Comparison of ENCODE assay signal across 29 cellular contexts in the genomic region with DNA sequence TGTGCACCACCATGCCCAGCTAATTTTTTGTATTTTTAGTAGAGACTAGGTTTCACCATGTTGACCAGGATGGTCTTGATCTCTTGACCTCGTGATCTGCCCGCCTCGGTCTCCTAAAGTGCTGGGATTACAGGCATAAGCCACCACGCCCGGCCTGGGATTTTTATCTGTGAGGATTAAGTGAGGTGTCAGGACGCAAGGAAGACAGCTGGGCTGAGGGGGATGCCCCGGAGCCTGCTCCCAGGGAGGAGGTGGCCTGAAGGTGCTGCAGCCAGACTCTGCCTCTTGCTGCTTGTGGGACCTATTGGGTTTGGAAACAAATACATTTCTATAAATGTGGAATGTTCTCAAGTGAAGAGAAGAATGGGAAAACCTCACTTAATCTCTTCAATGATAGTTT.
"Had no signal": no experiment of that assay in that cellular context is flagged by ENCODE, and none has a peak within 500 bp of the region (broad histone marks: within the 10 kb centered on the region; RNA-seq: fewer than 3 reads in every experiment).

No MANE protein-coding gene starts in this region.

- H3K4me1 ChIP-seq: ascending aorta, breast epithelium, colonic mucosa, esophagus squamous epithelium had no signal

- H3K9me3 Mint-ChIP-seq: activated CD4-positive, alpha-beta T cell treated with anti-CD3 and anti-CD28 coated beads, Interleukin-2, amount 10 ng/mL, durations not matched to agents 24 days and 14 days; activated naive CD4-positive, alpha-beta T cell treated with anti-CD3 and anti-CD28 coated beads, Interleukin-2, amount 10 ng/mL, durations not matched to agents 7 days and 5 days; activated naive CD8-positive, alpha-beta T cell treated with anti-CD3 and anti-CD28 coated beads, Interleukin-2, amount 10 ng/mL, durations not matched to agents 7 days and 5 days; T-helper 2 cell treated with Interferon-gamma antibody and Interleukin-4, amounts not matched to agents 5 μg/mL and 100 μg/mL, for 36 hours had no signal

- H3K4me1 Mint-ChIP-seq: activated CD4-positive, alpha-beta T cell treated with anti-CD3 and anti-CD28 coated beads for 36 hours; activated CD4-positive, alpha-beta T cell treated with anti-CD3 and anti-CD28 coated beads, Interleukin-2, amount 10 ng/mL, durations not matched to agents 24 days and 14 days; activated CD8-positive, alpha-beta memory T cell treated with anti-CD3 and anti-CD28 coated beads, Interleukin-2, amount 10 ng/mL, durations not matched to agents 7 days and 5 days; activated naive CD4-positive, alpha-beta T cell treated with anti-CD3 and anti-CD28 coated beads, Interleukin-2, amount 10 ng/mL, durations not matched to agents 7 days and 5 days; activated naive CD8-positive, alpha-beta T cell treated with anti-CD3 and anti-CD28 coated beads, Interleukin-2, amount 10 ng/mL, durations not matched to agents 7 days and 5 days; T-helper 17 cell had no signal

- DNase-seq: activated CD4-positive, alpha-beta memory T cell treated with anti-CD3 and anti-CD28 coated beads for 36 hours; activated CD4-positive, alpha-beta T cell treated with anti-CD3 and anti-CD28 coated beads for 36 hours; activated CD4-positive, alpha-beta T cell treated with anti-CD3 and anti-CD28 coated beads, Interleukin-2, amount 10 ng/mL, durations not matched to agents 24 days and 14 days; activated CD4-positive, CD25-positive, alpha-beta regulatory T cell; activated CD4-positive, CD25-positive, alpha-beta regulatory T cell treated with anti-CD3 and anti-CD28 coated beads, Interleukin-2, amount 50 U/mL, for 72 hours; activated CD8-positive, alpha-beta memory T cell treated with anti-CD3 and anti-CD28 coated beads, Interleukin-2, amount 10 ng/mL, durations not matched to agents 7 days and 5 days; activated CD8-positive, alpha-beta memory T cell treated with anti-CD3 and anti-CD28 coated beads, Interleukin-2, amount 50 U/mL, for 4 hours; activated CD8-positive, alpha-beta T cell treated with anti-CD3 and anti-CD28 coated beads, Interleukin-2, amount 10 ng/mL, durations not matched to agents 7 days and 5 days; activated gamma-delta T cell; activated naive CD4-positive, alpha-beta T cell; activated naive CD4-positive, alpha-beta T cell treated with anti-CD3 and anti-CD28 coated beads, Interleukin-2, amount 10 ng/mL, durations not matched to agents 7 days and 5 days; activated naive CD8-positive, alpha-beta T cell treated with anti-CD3 and anti-CD28 coated beads, Interleukin-2, amount 10 ng/mL, durations not matched to agents 7 days and 5 days; activated T-cell treated with anti-CD3 and anti-CD28 coated beads, Interleukin-2, amount 50 U/mL, for 1 hour; activated T-cell treated with anti-CD3 and anti-CD28 coated beads, Interleukin-2, amount 50 U/mL, for 48 hours; central memory CD4-positive, alpha-beta T cell; cerebellar nuclear complex; colonic mucosa; effector CD8-positive, alpha-beta T cell; esophagus squamous epithelium; head of caudate nucleus; T-helper 17 cell; T1000 had no signal

- H3K36me3 ChIP-seq: ascending aorta, breast epithelium, cardiac muscle cell, colonic mucosa, esophagus squamous epithelium had no signal

- H3K4me3 ChIP-seq: ascending aorta, breast epithelium, cardiac muscle cell, colonic mucosa, esophagus squamous epithelium had no signal

- H3K4me3 Mint-ChIP-seq: activated CD4-positive, alpha-beta memory T cell treated with anti-CD3 and anti-CD28 coated beads for 36 hours; activated CD4-positive, alpha-beta T cell treated with anti-CD3 and anti-CD28 coated beads for 36 hours; activated CD4-positive, alpha-beta T cell treated with anti-CD3 and anti-CD28 coated beads, Interleukin-2, amount 10 ng/mL, durations not matched to agents 24 days and 14 days; activated CD8-positive, alpha-beta memory T cell treated with anti-CD3 and anti-CD28 coated beads, Interleukin-2, amount 10 ng/mL, durations not matched to agents 7 days and 5 days; activated CD8-positive, alpha-beta T cell treated with anti-CD3 and anti-CD28 coated beads, Interleukin-2, amount 10 ng/mL, durations not matched to agents 7 days and 5 days; activated naive CD4-positive, alpha-beta T cell treated with anti-CD3 and anti-CD28 coated beads, Interleukin-2, amount 10 ng/mL, durations not matched to agents 7 days and 5 days; activated naive CD8-positive, alpha-beta T cell treated with anti-CD3 and anti-CD28 coated beads, Interleukin-2, amount 10 ng/mL, durations not matched to agents 7 days and 5 days; brain; T-helper 17 cell; T-helper 2 cell treated with Interferon-gamma antibody and Interleukin-4, amounts not matched to agents 5 μg/mL and 100 μg/mL, for 36 hours had no signal

- H3K27ac Mint-ChIP-seq: activated CD4-positive, alpha-beta memory T cell treated with anti-CD3 and anti-CD28 coated beads for 36 hours; activated CD4-positive, alpha-beta T cell treated with anti-CD3 and anti-CD28 coated beads for 36 hours; activated CD4-positive, alpha-beta T cell treated with anti-CD3 and anti-CD28 coated beads, Interleukin-2, amount 10 ng/mL, durations not matched to agents 24 days and 14 days; activated CD8-positive, alpha-beta memory T cell treated with anti-CD3 and anti-CD28 coated beads, Interleukin-2, amount 10 ng/mL, durations not matched to agents 7 days and 5 days; activated CD8-positive, alpha-beta T cell treated with anti-CD3 and anti-CD28 coated beads, Interleukin-2, amount 10 ng/mL, durations not matched to agents 7 days and 5 days; activated naive CD4-positive, alpha-beta T cell treated with anti-CD3 and anti-CD28 coated beads, Interleukin-2, amount 10 ng/mL, durations not matched to agents 7 days and 5 days; activated naive CD4-positive, alpha-beta T cell treated with anti-CD3 and anti-CD28 coated beads, Interleukin-2, amount 50 U/mL, for 72 hours; activated naive CD8-positive, alpha-beta T cell treated with anti-CD3 and anti-CD28 coated beads, Interleukin-2, amount 10 ng/mL, durations not matched to agents 7 days and 5 days; brain; T-helper 17 cell; T-helper 2 cell treated with Interferon-gamma antibody and Interleukin-4, amounts not matched to agents 5 μg/mL and 100 μg/mL, for 36 hours had no signal

- H3K9me3 ChIP-seq: ascending aorta, breast epithelium, colonic mucosa, esophagus squamous epithelium had no signal

- H3K36me3 Mint-ChIP-seq: activated CD4-positive, alpha-beta memory T cell treated with anti-CD3 and anti-CD28 coated beads for 36 hours; activated CD8-positive, alpha-beta memory T cell treated with anti-CD3 and anti-CD28 coated beads, Interleukin-2, amount 10 ng/mL, durations not matched to agents 7 days and 5 days; activated naive CD4-positive, alpha-beta T cell treated with anti-CD3 and anti-CD28 coated beads, Interleukin-2, amount 10 ng/mL, durations not matched to agents 7 days and 5 days; activated naive CD4-positive, alpha-beta T cell treated with anti-CD3 and anti-CD28 coated beads, Interleukin-2, amount 50 U/mL, for 72 hours; activated naive CD8-positive, alpha-beta T cell treated with anti-CD3 and anti-CD28 coated beads, Interleukin-2, amount 10 ng/mL, durations not matched to agents 7 days and 5 days; brain had no signal

- H3K27me3 ChIP-seq: ascending aorta, breast epithelium, cardiac muscle cell, colonic mucosa had no signal

- H3K27ac ChIP-seq: ascending aorta, breast epithelium, cardiac muscle cell, colonic mucosa, epithelial cell of prostate, esophagus squamous epithelium had no signal

- ATAC-seq: activated CD4-positive, alpha-beta T cell treated with anti-CD3 and anti-CD28 coated beads for 36 hours; activated CD8-positive, alpha-beta memory T cell treated with anti-CD3 and anti-CD28 coated beads, Interleukin-2, amount 10 ng/mL, durations not matched to agents 7 days and 5 days; activated CD8-positive, alpha-beta T cell treated with anti-CD3 and anti-CD28 coated beads, Interleukin-2, amount 10 ng/mL, durations not matched to agents 7 days and 5 days; activated naive CD4-positive, alpha-beta T cell treated with anti-CD3 and anti-CD28 coated beads, Interleukin-2, amount 50 U/mL, for 72 hours; T-helper 17 cell had no signal

- H3K27me3 Mint-ChIP-seq: activated CD4-positive, alpha-beta T cell treated with anti-CD3 and anti-CD28 coated beads, Interleukin-2, amount 10 ng/mL, durations not matched to agents 24 days and 14 days; activated naive CD8-positive, alpha-beta T cell treated with anti-CD3 and anti-CD28 coated beads, Interleukin-2, amount 10 ng/mL, durations not matched to agents 7 days and 5 days; T-helper 17 cell had no signal
